ENCODE assay signal across 10 cellular contexts in genomic region chr1:201048521-201048920, GRCh38. TPM values are rescaled to one million over a fixed set of nuclear protein-coding genes. Genes with fewer than 3 reads are reported as not detected.
"Had no signal": no experiment of that assay in that cellular context is flagged by ENCODE, and none has a peak within 500 bp of the region (broad histone marks: within the 10 kb centered on the region; RNA-seq: fewer than 3 reads in every experiment).

No MANE protein-coding gene starts in this region.

- ATAC-seq: HCT116, K562 had no signal

- H3K27ac ChIP-seq: GM23248 had no signal

- H3K4me1 ChIP-seq: HAP-1 had no signal

- H3K4me3 Mint-ChIP-seq: HFFc6 had no signal

- H3K9me3 ChIP-seq: HAP-1 had no signal

- H3K36me3 ChIP-seq: HAP-1 had no signal

- H2AFZ ChIP-seq: GM23248 had no signal

- FAIRE-seq: H54, HTR-8/SVneo, K562 had no signal

- H3K9me3 Mint-ChIP-seq: HFFc6 had no signal

- H3K9ac ChIP-seq: GM23248 had no signal

- H3K27ac Mint-ChIP-seq: HFFc6 had no signal

- H3K4me3 ChIP-seq: GM23248, HAP-1, K562 had no signal

- DNase-seq: GM23248, GOT3, HFFc6, IMR-90, KG1 had no signal

RNA-seq across cellular contexts. Expression of gene KIF21B, which starts 25.0 kb away (rescaled TPM):
- total RNA-seq: GM23248, HFFc6 had no signal
